24 cellular contexts compared by ENCODE assay signal in the genomic region with DNA sequence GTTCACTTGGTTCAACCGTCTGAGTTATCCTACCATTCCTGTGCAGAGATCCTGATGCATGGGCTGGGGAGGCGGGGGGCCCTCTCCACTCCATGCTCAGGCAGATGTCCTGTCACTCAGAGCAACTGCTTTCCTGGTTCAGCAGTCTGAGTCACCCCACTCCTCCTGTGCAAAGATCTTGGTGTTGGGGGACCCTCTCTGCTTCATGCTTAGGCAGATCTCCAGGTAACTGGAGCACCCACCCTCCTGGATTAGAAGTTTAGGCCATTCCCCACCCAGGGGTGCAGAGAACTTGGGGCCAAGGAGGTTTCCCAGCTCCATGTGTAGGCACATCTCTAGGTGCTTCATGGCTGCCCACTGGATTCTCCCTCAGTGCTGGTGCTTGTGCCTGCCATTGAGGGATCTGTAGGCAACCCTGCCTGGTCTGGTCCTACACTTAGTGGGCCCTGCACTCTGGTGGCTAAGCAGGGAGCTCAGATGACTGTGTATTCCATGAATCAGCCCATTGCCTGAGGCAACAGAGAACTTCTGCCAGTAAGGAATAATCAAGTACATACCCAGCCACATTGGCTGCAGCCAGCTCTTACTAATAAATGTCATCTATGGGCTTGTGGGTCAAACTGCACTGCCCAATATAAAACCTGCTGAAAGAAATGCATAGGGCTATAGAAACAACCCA.
DNase-seq lines count a peak whose midpoint lies in the region; ATAC-seq and TF ChIP-seq lines count a peak whose summit lies in the region.
"Had no signal": no experiment of that assay in that cellular context is flagged by ENCODE, and none has a peak within 500 bp of the region (broad histone marks: within the 10 kb centered on the region; RNA-seq: fewer than 3 reads in every experiment).

No MANE protein-coding gene starts in this region.

- no peak for ATAC-seq in HG02588 (IDR thresholded peaks at IDR 0.05; ENCODE audit: unreplicated experiment)
- ATAC-seq: heart right ventricle had no signal

- intact Hi-C loops in OCI-LY7 (cut with micrococcal nuclease; ENCODE audit: unreplicated experiment): no loop called here

- no peak overlapping the region for H2AFZ ChIP-seq in osteoblast (ENCODE audit: low read length)
- H2AFZ ChIP-seq in OCI-LY7 (ENCODE audit: low read length): no peak overlapping the region

- no peaks in the 10 kb centered on the region for H3K79me2 ChIP-seq in osteoblast (ENCODE audit: insufficient read depth, low read length)
- no peaks in the 10 kb centered on the region for H3K79me2 ChIP-seq in OCI-LY7 (ENCODE audit: insufficient read depth, low read depth, low read length)

- no peaks in the 10 kb centered on the region for H3K9me3 ChIP-seq in osteoblast (ENCODE audit: low read depth, low read length)
- H3K9me3 ChIP-seq in OCI-LY7 (ENCODE audit: low read length): no peaks in the 10 kb centered on the region
- H3K9me3 ChIP-seq: testis had no signal

- H3K27ac ChIP-seq in RWPE1 (peak overlapping the region; percentile 38), osteoblast (ENCODE audit: low read depth, low read length) (no peak overlapping the region), OCI-LY7 (ENCODE audit: low read depth, low read length, poor library complexity, severe bottlenecking) (no peak overlapping the region)
- H3K27ac ChIP-seq: heart right ventricle, SK-N-MC, testis, uterus had no signal

- H3K4me2 ChIP-seq in osteoblast (ENCODE audit: insufficient read depth, low read length): no peak overlapping the region
- no peak overlapping the region for H3K4me2 ChIP-seq in OCI-LY7 (ENCODE audit: low read length)

- BruUV-seq in OCI-LY7 (replicated peaks; lab: Mats Ljungman, UMichigan): no TSS peak

- DNase-seq in EL: peak; percentile 83
- no peak for DNase-seq in RWPE1 (ENCODE audit: low spot score)
- DNase-seq in fibroblast of mammary gland (ENCODE audit: low read depth): peak; percentile 50
- peak; percentile 39 for DNase-seq in osteoblast (ENCODE audit: insufficient read length, low spot score, missing footprints)
- DNase-seq in OCI-LY7 (ENCODE audit: low spot score): no peak
- no peak for DNase-seq in DMS79 treated with DMSO at 0.1 percent for 48 hours (lab: John Stamatoyannopoulos, UW)
- DNase-seq in GOT3 (lab: John Stamatoyannopoulos, UW): no peak
- DNase-seq: activated CD4-positive, alpha-beta memory T cell treated with anti-CD3 and anti-CD28 coated beads for 36 hours; activated CD4-positive, CD25-positive, alpha-beta regulatory T cell treated with anti-CD3 and anti-CD28 coated beads, Interleukin-2, amount 50 U/mL, for 72 hours; activated CD8-positive, alpha-beta memory T cell treated with anti-CD3 and anti-CD28 coated beads, Interleukin-2, amount 50 U/mL, for 48 hours; aorta; CD4-positive, CD25-positive, alpha-beta regulatory T cell; central memory CD4-positive, alpha-beta T cell; heart right ventricle; KBM-7; mesendoderm; NCI-H1417 treated with DMSO at 0.1 percent for 48 hours; NCI-H2081; NCI-H226; stimulated activated naive CD4-positive, alpha-beta T cell treated with Interleukin-2 at 50 U/mL for 16 hours; testis; uterus had no signal

- CTCF ChIA-PET in RWPE1 (lab: Yijun Ruan, JAX) (interaction anchor here (0.7 to 1.5 kb wide), 2 partner anchors 8 to 10 kb away, joined by 3 read pairs; no protein-coding TSS in a partner anchor), OCI-LY7 (lab: Charles Lee; ENCODE audit: unreplicated experiment) (no interaction called here)

- H3K9me2 ChIP-seq in OCI-LY7 (ENCODE audit: insufficient read depth, low read length): no peaks in the 10 kb centered on the region

- no peak for TF ChIP-seq CTCF in RWPE1 (conservative IDR thresholded peaks at IDR 0.05; ENCODE audit: low read depth)
- no peak for TF ChIP-seq CTCF in fibroblast of mammary gland (conservative IDR thresholded peaks at IDR 0.05; ENCODE audit: control insufficient read depth, insufficient read depth, low read depth, low read length)
- TF ChIP-seq CTCF in osteoblast (IDR thresholded peaks at IDR 0.05; ENCODE audit: extremely low read depth, low read depth, low read length): peak; percentile 11
- TF ChIP-seq CTCF in OCI-LY7 (conservative IDR thresholded peaks at IDR 0.05; ENCODE audit: low read length): no peak

- peaks cover 28% of the 10 kb centered on the region for H3K4me1 ChIP-seq in osteoblast (ENCODE audit: insufficient read depth, low read length)
- H3K4me1 ChIP-seq in OCI-LY7 (ENCODE audit: insufficient read depth, low read length, poor library complexity, severe bottlenecking): no peaks in the 10 kb centered on the region
- H3K4me1 ChIP-seq: heart right ventricle, testis, uterus had no signal

- H4K20me1 ChIP-seq in osteoblast (ENCODE audit: insufficient read depth, low read length) (no peaks in the 10 kb centered on the region), OCI-LY7 (ENCODE audit: insufficient read depth, low read length) (no peaks in the 10 kb centered on the region)

- H3K27me3 ChIP-seq in osteoblast (ENCODE audit: insufficient read depth, low read length): no peaks in the 10 kb centered on the region
- H3K27me3 ChIP-seq: heart right ventricle, testis, uterus had no signal

- H3K4me3 ChIP-seq in fibroblast of mammary gland (ENCODE audit: control insufficient read depth, low read depth, low read length) (no peak overlapping the region), osteoblast (ENCODE audit: insufficient read depth, low read length) (no peak overlapping the region), OCI-LY7 (ENCODE audit: low read depth, low read length, poor library complexity, severe bottlenecking) (no peak overlapping the region)
- H3K4me3 ChIP-seq: heart right ventricle, SK-N-MC, testis, uterus had no signal

- POLR2A ChIA-PET in RWPE1 (lab: Yijun Ruan, JAX; ENCODE audit: low non-redundant PET): no interaction called here
- POLR2A ChIA-PET in OCI-LY7 (lab: Charles Lee): interaction anchor here (0.7 kb wide), 1 partner anchor 466 kb away, joined by 3 read pairs; no protein-coding TSS in a partner anchor

- H3K36me3 ChIP-seq in osteoblast (ENCODE audit: insufficient read depth, low read length) (no peaks in the 10 kb centered on the region), OCI-LY7 (ENCODE audit: insufficient read depth, low read length) (no peaks in the 10 kb centered on the region)
- H3K36me3 ChIP-seq: heart right ventricle, uterus had no signal

Comparison
In these comparisons a context has a peak if more than half of its experiments do, and no peak if none do; other contexts are left out.
1. DNase-seq: peak in EL (single experiment), fibroblast of mammary gland (single experiment) and osteoblast (single experiment); none in RWPE1 (single experiment), OCI-LY7 (single experiment), DMS79 treated with DMSO at 0.1 percent for 48 hours (single experiment) and GOT3 (single experiment).